Comparison of ENCODE assay signal across 1 cellular context in genomic region chr5:52787600-52788504, GRCh38.
TF ChIP-seq lines count a peak whose summit lies in the region.

ITGA1 (plus strand) TSS chr5:52787916; CDS start chr5:52788354, 438 bp downstream.
A gene with protein sequence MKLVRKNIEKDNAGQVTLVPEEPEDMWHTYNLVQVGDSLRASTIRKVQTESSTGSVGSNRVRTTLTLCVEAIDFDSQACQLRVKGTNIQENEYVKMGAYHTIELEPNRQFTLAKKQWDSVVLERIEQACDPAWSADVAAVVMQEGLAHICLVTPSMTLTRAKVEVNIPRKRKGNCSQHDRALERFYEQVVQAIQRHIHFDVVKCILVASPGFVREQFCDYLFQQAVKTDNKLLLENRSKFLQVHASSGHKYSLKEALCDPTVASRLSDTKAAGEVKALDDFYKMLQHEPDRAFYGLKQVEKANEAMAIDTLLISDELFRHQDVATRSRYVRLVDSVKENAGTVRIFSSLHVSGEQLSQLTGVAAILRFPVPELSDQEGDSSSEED (plus strand): TSS chr5:52787916. CDS start chr5:52800395, 12,479 bp downstream.

TF ChIP-seq in K562, 482 proteins besides CTCF, POLR2A, EP300 and RAD21 (continued from another document):
- TF ChIP-seq, protein P1, sequence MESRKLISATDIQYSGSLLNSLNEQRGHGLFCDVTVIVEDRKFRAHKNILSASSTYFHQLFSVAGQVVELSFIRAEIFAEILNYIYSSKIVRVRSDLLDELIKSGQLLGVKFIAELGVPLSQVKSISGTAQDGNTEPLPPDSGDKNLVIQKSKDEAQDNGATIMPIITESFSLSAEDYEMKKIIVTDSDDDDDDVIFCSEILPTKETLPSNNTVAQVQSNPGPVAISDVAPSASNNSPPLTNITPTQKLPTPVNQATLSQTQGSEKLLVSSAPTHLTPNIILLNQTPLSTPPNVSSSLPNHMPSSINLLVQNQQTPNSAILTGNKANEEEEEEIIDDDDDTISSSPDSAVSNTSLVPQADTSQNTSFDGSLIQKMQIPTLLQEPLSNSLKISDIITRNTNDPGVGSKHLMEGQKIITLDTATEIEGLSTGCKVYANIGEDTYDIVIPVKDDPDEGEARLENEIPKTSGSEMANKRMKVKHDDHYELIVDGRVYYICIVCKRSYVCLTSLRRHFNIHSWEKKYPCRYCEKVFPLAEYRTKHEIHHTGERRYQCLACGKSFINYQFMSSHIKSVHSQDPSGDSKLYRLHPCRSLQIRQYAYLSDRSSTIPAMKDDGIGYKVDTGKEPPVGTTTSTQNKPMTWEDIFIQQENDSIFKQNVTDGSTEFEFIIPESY (CRISPR knock-in tag; IDR thresholded peaks at IDR 0.05) = peak; percentile 38; the same call in 1 of the 2 replicates
- TF ChIP-seq IRF1 (CRISPR knock-in tag; IDR thresholded peaks at IDR 0.05; ENCODE audit: borderline replicate concordance) = no peak
